Comparison of ENCODE assay signal across 16 cellular contexts in genomic region chr16:60929-61878, GRCh38.
"Had no signal": no experiment of that assay in that cellular context is flagged by ENCODE, and none has a peak within 500 bp of the region (broad histone marks: within the 10 kb centered on the region; RNA-seq: fewer than 3 reads in every experiment).

No MANE protein-coding gene starts in this region.

- H3K4me1 ChIP-seq: adrenal gland, uterus had no signal

- H3K4me3 Mint-ChIP-seq: activated CD4-positive, alpha-beta memory T cell treated with anti-CD3 and anti-CD28 coated beads for 36 hours; activated CD4-positive, alpha-beta T cell treated with anti-CD3 and anti-CD28 coated beads for 36 hours; activated CD8-positive, alpha-beta memory T cell treated with anti-CD3 and anti-CD28 coated beads, Interleukin-2, amount 10 ng/mL, durations not matched to agents 7 days and 5 days; activated naive CD4-positive, alpha-beta T cell treated with anti-CD3 and anti-CD28 coated beads, Interleukin-2, amount 10 ng/mL, durations not matched to agents 7 days and 5 days; nephron; stimulated activated naive B cell treated with anti-CD40 and anti-IgM and Interleukin-4, amounts not matched to agents 10 μg/mL and 1 μg/mL and 100 μg/mL, for 72 hours; T-helper 17 cell had no signal

- H3K9me3 Mint-ChIP-seq: activated CD4-positive, alpha-beta memory T cell treated with anti-CD3 and anti-CD28 coated beads for 36 hours; activated naive CD4-positive, alpha-beta T cell treated with anti-CD3 and anti-CD28 coated beads, Interleukin-2, amount 10 ng/mL, durations not matched to agents 7 days and 5 days; nephron; stimulated activated naive B cell treated with anti-CD40 and anti-IgM and Interleukin-4, amounts not matched to agents 10 μg/mL and 1 μg/mL and 100 μg/mL, for 72 hours had no signal

- H3K4me1 Mint-ChIP-seq: activated CD4-positive, alpha-beta T cell treated with anti-CD3 and anti-CD28 coated beads for 36 hours; activated CD8-positive, alpha-beta memory T cell treated with anti-CD3 and anti-CD28 coated beads, Interleukin-2, amount 10 ng/mL, durations not matched to agents 7 days and 5 days; activated naive CD4-positive, alpha-beta T cell treated with anti-CD3 and anti-CD28 coated beads, Interleukin-2, amount 10 ng/mL, durations not matched to agents 7 days and 5 days had no signal

- H3K27ac Mint-ChIP-seq: activated CD4-positive, alpha-beta memory T cell treated with anti-CD3 and anti-CD28 coated beads for 36 hours; activated CD4-positive, alpha-beta T cell treated with anti-CD3 and anti-CD28 coated beads for 36 hours; activated CD8-positive, alpha-beta memory T cell treated with anti-CD3 and anti-CD28 coated beads, Interleukin-2, amount 10 ng/mL, durations not matched to agents 7 days and 5 days; activated naive CD4-positive, alpha-beta T cell treated with anti-CD3 and anti-CD28 coated beads, Interleukin-2, amount 10 ng/mL, durations not matched to agents 7 days and 5 days; nephron; T-helper 17 cell had no signal

- DNase-seq: activated CD4-positive, alpha-beta memory T cell treated with anti-CD3 and anti-CD28 coated beads for 36 hours; activated CD4-positive, alpha-beta T cell treated with anti-CD3 and anti-CD28 coated beads for 36 hours; activated CD8-positive, alpha-beta memory T cell treated with anti-CD3 and anti-CD28 coated beads, Interleukin-2, amount 10 ng/mL, durations not matched to agents 7 days and 5 days; activated naive CD4-positive, alpha-beta T cell treated with anti-CD3 and anti-CD28 coated beads, Interleukin-2, amount 10 ng/mL, durations not matched to agents 7 days and 5 days; activated T-cell treated with anti-CD3 and anti-CD28 coated beads, Interleukin-2, amount 50 U/mL, for 1 hour; adrenal gland; hippocampal formation; stimulated activated CD4-positive, alpha-beta T cell treated with anti-CD3 and anti-CD28 coated beads, Interleukin-15, amount 100 ng/mL, for 24 hours; stimulated activated CD4-positive, alpha-beta T cell treated with anti-CD3 and anti-CD28 coated beads, Interleukin-4, amount 100 ng/mL, for 1 hour; stimulated activated naive B cell treated with anti-CD40 and anti-IgM and Interleukin-4, amounts not matched to agents 10 μg/mL and 1 μg/mL and 100 μg/mL, for 72 hours; T-helper 17 cell; uterus; WERI-Rb-1 had no signal

- H3K36me3 ChIP-seq: uterus had no signal

- ATAC-seq: activated CD4-positive, alpha-beta T cell treated with anti-CD3 and anti-CD28 coated beads for 36 hours; activated CD8-positive, alpha-beta memory T cell treated with anti-CD3 and anti-CD28 coated beads, Interleukin-2, amount 10 ng/mL, durations not matched to agents 7 days and 5 days; esophagus mucosa; stimulated activated naive B cell treated with anti-CD40 and anti-IgM and Interleukin-4, amounts not matched to agents 10 μg/mL and 1 μg/mL and 100 μg/mL, for 72 hours; T-helper 17 cell had no signal

- H3K27me3 ChIP-seq: adrenal gland, tibial artery, uterus had no signal

- H3K27ac ChIP-seq: adrenal gland, tibial artery, uterus, WERI-Rb-1 had no signal

- H3K4me3 ChIP-seq: adrenal gland, tibial artery, uterus had no signal

- H3K9me3 ChIP-seq: adrenal gland, tibial artery, uterus had no signal

- H3K27me3 Mint-ChIP-seq: activated CD4-positive, alpha-beta memory T cell treated with anti-CD3 and anti-CD28 coated beads for 36 hours; activated CD4-positive, alpha-beta T cell treated with anti-CD3 and anti-CD28 coated beads for 36 hours; activated CD8-positive, alpha-beta memory T cell treated with anti-CD3 and anti-CD28 coated beads, Interleukin-2, amount 10 ng/mL, durations not matched to agents 7 days and 5 days; stimulated activated naive B cell treated with anti-CD40 and anti-IgM and Interleukin-4, amounts not matched to agents 10 μg/mL and 1 μg/mL and 100 μg/mL, for 72 hours; T-helper 17 cell had no signal
